Comparison of ENCODE assay signal across 9 cellular contexts in genomic region chr9:88322906-88323566, GRCh38.
A peak's percentile ranks its signal among the peaks of the same experiment; 100 is the strongest.
DNase-seq lines count a peak whose midpoint lies in the region; ATAC-seq and TF ChIP-seq lines count a peak whose summit lies in the region.
"Had no signal": no experiment of that assay in that cellular context is flagged by ENCODE, and none has a peak within 500 bp of the region (broad histone marks: within the 10 kb centered on the region; RNA-seq: fewer than 3 reads in every experiment).

No MANE protein-coding gene starts in this region.

- ATAC-seq in foreskin keratinocyte (no peak), HG03457 (IDR thresholded peaks at IDR 0.05; ENCODE audit: unreplicated experiment) (no peak)

- H3K4me3 Mint-ChIP-seq in activated CD4-positive, alpha-beta T cell treated with anti-CD3 and anti-CD28 coated beads, Interleukin-2, amount 10 ng/mL, durations not matched to agents 24 days and 14 days, result peak overlapping the region; percentile 49
- no peak overlapping the region for H3K4me3 Mint-ChIP-seq in progenitor cell of endocrine pancreas (ENCODE audit: low read depth)

- H3K27me3 Mint-ChIP-seq in activated CD4-positive, alpha-beta T cell treated with anti-CD3 and anti-CD28 coated beads, Interleukin-2, amount 10 ng/mL, durations not matched to agents 24 days and 14 days, result no peaks in the 10 kb centered on the region
- peaks cover 5% of the 10 kb centered on the region for H3K27me3 Mint-ChIP-seq in progenitor cell of endocrine pancreas

- H3K36me3 Mint-ChIP-seq in activated CD4-positive, alpha-beta T cell treated with anti-CD3 and anti-CD28 coated beads, Interleukin-2, amount 10 ng/mL, durations not matched to agents 24 days and 14 days (ENCODE audit: low read depth), result peaks cover 4% of the 10 kb centered on the region
- no peaks in the 10 kb centered on the region for H3K36me3 Mint-ChIP-seq in progenitor cell of endocrine pancreas (ENCODE audit: insufficient read depth)
- H3K36me3 Mint-ChIP-seq: IgD-negative memory B cell had no signal

- H3K27me3 ChIP-seq in foreskin keratinocyte, result no peaks in the 10 kb centered on the region

- intact Hi-C loops in activated CD4-positive, alpha-beta T cell treated with anti-CD3 and anti-CD28 coated beads, Interleukin-2, amount 10 ng/mL, durations not matched to agents 24 days and 14 days (cut with micrococcal nuclease), result loop anchor here (1.0 kb wide), 2 partner anchors 10 to 19 kb away; no protein-coding TSS in a partner anchor

- H3K4me1 ChIP-seq in foreskin keratinocyte, result no peaks in the 10 kb centered on the region

- TF ChIP-seq CTCF in foreskin keratinocyte (conservative IDR thresholded peaks at IDR 0.05) (no peak), progenitor cell of endocrine pancreas (IDR thresholded peaks at IDR 0.05; ENCODE audit: unreplicated experiment) (no peak)

- H3K27ac Mint-ChIP-seq in activated CD4-positive, alpha-beta T cell treated with anti-CD3 and anti-CD28 coated beads, Interleukin-2, amount 10 ng/mL, durations not matched to agents 24 days and 14 days, result peak overlapping the region; percentile 87
- no peak overlapping the region for H3K27ac Mint-ChIP-seq in progenitor cell of endocrine pancreas
- H3K27ac Mint-ChIP-seq: IgD-negative memory B cell had no signal

- peak; percentile 47 for DNase-seq in stimulated activated CD4-positive, alpha-beta T cell treated with anti-CD3 and anti-CD28 coated beads, Interleukin-15, amount 100 ng/mL, for 24 hours
- DNase-seq in stimulated activated CD4-positive, alpha-beta T cell treated with anti-CD3 and anti-CD28 coated beads, Interleukin-12 subunit alpha, Interleukin-12 subunit beta, amount 100 ng/mL, for 4 hours, result no peak
- DNase-seq in activated CD4-positive, alpha-beta T cell treated with anti-CD3 and anti-CD28 coated beads, Interleukin-2, amount 10 ng/mL, durations not matched to agents 24 days and 14 days, result peak; percentile 91
- DNase-seq in foreskin keratinocyte (peak; percentile 17 to 43), progenitor cell of endocrine pancreas (ENCODE audit: low spot score, unreplicated experiment) (no peak), NCI-H2081 treated with DMSO at 0.1 percent for 48 hours (lab: John Stamatoyannopoulos, UW) (no peak), amygdala (lab: John Stamatoyannopoulos, UW) (no peak)

- H3K9me3 Mint-ChIP-seq in activated CD4-positive, alpha-beta T cell treated with anti-CD3 and anti-CD28 coated beads, Interleukin-2, amount 10 ng/mL, durations not matched to agents 24 days and 14 days, result peaks cover 14% of the 10 kb centered on the region
- no peaks in the 10 kb centered on the region for H3K9me3 Mint-ChIP-seq in progenitor cell of endocrine pancreas (ENCODE audit: low read depth)

- no peak overlapping the region for H3K27ac ChIP-seq in foreskin keratinocyte

- peaks cover 40% of the 10 kb centered on the region for H3K4me1 Mint-ChIP-seq in activated CD4-positive, alpha-beta T cell treated with anti-CD3 and anti-CD28 coated beads, Interleukin-2, amount 10 ng/mL, durations not matched to agents 24 days and 14 days
- H3K4me1 Mint-ChIP-seq in progenitor cell of endocrine pancreas (ENCODE audit: low read depth), result peaks cover 2% of the 10 kb centered on the region

Comparison
In these comparisons a context has a peak if more than half of its experiments do, and no peak if none do; other contexts are left out.
1. DNase-seq: peak in stimulated activated CD4-positive, alpha-beta T cell treated with anti-CD3 and anti-CD28 coated beads, Interleukin-15, amount 100 ng/mL, for 24 hours (single experiment), activated CD4-positive, alpha-beta T cell treated with anti-CD3 and anti-CD28 coated beads, Interleukin-2, amount 10 ng/mL, durations not matched to agents 24 days and 14 days (single experiment) and foreskin keratinocyte (2 of 2); none in stimulated activated CD4-positive, alpha-beta T cell treated with anti-CD3 and anti-CD28 coated beads, Interleukin-12 subunit alpha, Interleukin-12 subunit beta, amount 100 ng/mL, for 4 hours (single experiment), progenitor cell of endocrine pancreas (single experiment), NCI-H2081 treated with DMSO at 0.1 percent for 48 hours (single experiment) and amygdala (0 of 56).